ENCODE assay signal across 1 cellular context in genomic region chr7:1727812-1728570, GRCh38.
TF ChIP-seq lines count a peak whose summit lies in the region.

No MANE protein-coding gene starts in this region.

TF ChIP-seq in HepG2, 621 proteins besides CTCF, POLR2A, EP300 and RAD21 (continued from another document):
- TF ChIP-seq GRHL1 (CRISPR knock-in tag; conservative IDR thresholded peaks at IDR 0.05) (no peak), YY1 (IDR thresholded peaks at IDR 0.05; ENCODE audit: insufficient read depth, insufficient replicate concordance, low read depth, low read length) (no peak), DBP (CRISPR knock-in tag; IDR thresholded peaks at IDR 0.05; ENCODE audit: not compliant biosample characterization) (no peak), ZNF326 (CRISPR knock-in tag; IDR thresholded peaks at IDR 0.05; ENCODE audit: borderline replicate concordance) (no peak), ZNF343 (CRISPR knock-in tag; IDR thresholded peaks at IDR 0.05) (no peak), HHEX (CRISPR knock-in tag; IDR thresholded peaks at IDR 0.05) (no peak), ZNF567 (CRISPR knock-in tag; IDR thresholded peaks at IDR 0.05; ENCODE audit: borderline replicate concordance) (no peak), HMGXB3 (CRISPR knock-in tag; IDR thresholded peaks at IDR 0.05; ENCODE audit: borderline replicate concordance) (no peak), ZKSCAN5 (CRISPR knock-in tag; IDR thresholded peaks at IDR 0.05) (no peak), BCL6 (CRISPR knock-in tag; IDR thresholded peaks at IDR 0.05) (no peak)
